In the genomic region with DNA sequence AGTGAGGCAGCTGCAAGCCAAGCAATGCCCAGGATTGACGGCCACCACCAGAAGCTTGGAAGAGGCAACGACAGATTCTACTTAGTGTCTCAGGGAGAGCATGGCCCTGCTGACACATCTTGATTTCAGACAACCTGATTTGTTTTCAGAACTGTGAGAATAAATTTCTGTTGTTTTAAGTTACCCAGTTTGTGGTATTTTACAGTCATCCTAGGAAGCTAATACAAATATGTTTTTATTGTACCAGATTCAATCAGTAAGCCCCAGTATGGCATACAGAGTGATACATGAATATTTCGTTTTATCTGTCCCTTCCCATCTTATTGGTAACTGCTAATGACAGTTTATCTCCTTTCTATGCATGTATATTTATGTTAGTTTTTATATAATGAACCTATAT, we compare ENCODE assay signal across 22 cellular contexts.
DNase-seq lines count a peak whose midpoint lies in the region; ATAC-seq and TF ChIP-seq lines count a peak whose summit lies in the region.
"Had no signal": no experiment of that assay in that cellular context is flagged by ENCODE, and none has a peak within 500 bp of the region (broad histone marks: within the 10 kb centered on the region; RNA-seq: fewer than 3 reads in every experiment).

No MANE protein-coding gene starts in this region.

- peaks cover 27% of the 10 kb centered on the region; the same call in 1 of the 2 replicates for H4K20me1 ChIP-seq in Karpas-422 (ENCODE audit: insufficient read depth, low read depth, low read length)

- peak in 1 of 2 donors; percentile 19 for ATAC-seq in activated naive CD4-positive, alpha-beta T cell treated with anti-CD3 and anti-CD28 coated beads, Interleukin-2, amount 50 U/mL, for 72 hours
- no peak for ATAC-seq in left lung
- ATAC-seq: left colon; stimulated activated naive CD8-positive, alpha-beta T cell treated with anti-CD3 and anti-CD28 coated beads, Interleukin-15, amount 100 ng/mL, for 72 hours had no signal

- CTCF ChIA-PET in activated naive CD4-positive, alpha-beta T cell treated with anti-CD3 and anti-CD28 coated beads for 36 hours (lab: Charles Lee): interaction anchor here (0.8 kb wide), 1 partner anchor 62 kb away, joined by 3 read pairs; a partner anchor contains a TSS

- peaks cover 99% of the 10 kb centered on the region for H3K79me2 ChIP-seq in Karpas-422 (ENCODE audit: low read length)

- H3K27ac ChIP-seq in Karpas-422 (ENCODE audit: low read length): 0 out of 2 replicates have a peak overlapping the region, but pooled peaks have one; percentile 24
- peak overlapping the region; percentile 18 to 29 for H3K27ac ChIP-seq in left lung
- H3K27ac ChIP-seq in spleen: peak overlapping the region in 6 of 8 donors; percentile 84 to 91 (median 88)
- H3K27ac ChIP-seq: PC-9, SK-N-MC had no signal

- H2AFZ ChIP-seq in Karpas-422 (ENCODE audit: low read length): no peak overlapping the region
- H2AFZ ChIP-seq: PC-9 had no signal

- H3K36me3 ChIP-seq in Karpas-422 (ENCODE audit: insufficient read depth, low read length) (peaks cover 73% of the 10 kb centered on the region), left lung (no peaks in the 10 kb centered on the region), spleen (no peaks in the 10 kb centered on the region)

- H3K4me2 ChIP-seq in Karpas-422 (ENCODE audit: low read depth, low read length, poor library complexity, severe bottlenecking): no peak overlapping the region
- H3K4me2 ChIP-seq: PC-9 had no signal

- no peaks in the 10 kb centered on the region for H3K27me3 ChIP-seq in Karpas-422 (ENCODE audit: low read length)
- H3K27me3 ChIP-seq in left lung: no peaks in the 10 kb centered on the region
- no peaks in the 10 kb centered on the region for H3K27me3 ChIP-seq in spleen (replicated peaks in 1 of 7)

- H3K4me1 ChIP-seq in Karpas-422 (ENCODE audit: low read length) (peaks cover 69% of the 10 kb centered on the region), left lung (peaks cover 15 to 35% of the 10 kb centered on the region in 2 donors), spleen (peaks cover 37 to 65% (median 55%) of the 10 kb centered on the region in 6 donors)

- peaks cover 0 to 8% of the 10 kb centered on the region in 2 donors for H3K36me3 Mint-ChIP-seq in activated naive CD4-positive, alpha-beta T cell treated with anti-CD3 and anti-CD28 coated beads, Interleukin-2, amount 50 U/mL, for 72 hours
- no peaks in the 10 kb centered on the region for H3K36me3 Mint-ChIP-seq in activated naive CD4-positive, alpha-beta T cell treated with anti-CD3 and anti-CD28 coated beads for 36 hours (ENCODE audit: low read depth)

- TF ChIP-seq CTCF in left lung (IDR thresholded peaks at IDR 0.05) (no peak), spleen (IDR thresholded peaks at IDR 0.05 in 8 of 11, conservative IDR thresholded peaks at IDR 0.05 in 3 of 11) (no peak)

- intact Hi-C loops in activated naive CD4-positive, alpha-beta T cell treated with anti-CD3 and anti-CD28 coated beads for 36 hours (cut with micrococcal nuclease): loop anchor here (5.0 kb wide), 2 partner anchors 192 to 273 kb away; a partner anchor contains a TSS
- intact Hi-C loops in left lung (cut with DNase I) (no loop called here), spleen (cut with DNase I; ENCODE audit: low total_unique reads) (no loop called here)

- H3K9me2 ChIP-seq in Karpas-422 (replicated peaks; ENCODE audit: insufficient read depth, low read length): no peaks in the 10 kb centered on the region

- H3K27ac Mint-ChIP-seq in activated naive CD4-positive, alpha-beta T cell treated with anti-CD3 and anti-CD28 coated beads, Interleukin-2, amount 50 U/mL, for 72 hours: peak overlapping the region; percentile 1 to 97
- H3K27ac Mint-ChIP-seq in activated naive CD4-positive, alpha-beta T cell treated with anti-CD3 and anti-CD28 coated beads for 36 hours: no peak overlapping the region
- H3K27ac Mint-ChIP-seq: endodermal cell, H9, progenitor cell of endocrine pancreas had no signal

- H3K4me1 Mint-ChIP-seq in activated naive CD4-positive, alpha-beta T cell treated with anti-CD3 and anti-CD28 coated beads for 36 hours (ENCODE audit: low read depth): peaks cover 48% of the 10 kb centered on the region

- no peaks in the 10 kb centered on the region for H3K27me3 Mint-ChIP-seq in activated naive CD4-positive, alpha-beta T cell treated with anti-CD3 and anti-CD28 coated beads for 36 hours (ENCODE audit: low read depth)
- H3K27me3 Mint-ChIP-seq: progenitor cell of endocrine pancreas; stimulated activated naive CD8-positive, alpha-beta T cell treated with anti-CD3 and anti-CD28 coated beads, Interleukin-15, amount 100 ng/mL, for 72 hours had no signal

- no peak overlapping the region for H3K4me3 Mint-ChIP-seq in activated naive CD4-positive, alpha-beta T cell treated with anti-CD3 and anti-CD28 coated beads for 36 hours
- H3K4me3 Mint-ChIP-seq: endodermal cell, H9 had no signal

- H3K9me3 ChIP-seq in Karpas-422 (ENCODE audit: low read length): no peaks in the 10 kb centered on the region
- H3K9me3 ChIP-seq in left lung: no peaks in the 10 kb centered on the region
- no peaks in the 10 kb centered on the region for H3K9me3 ChIP-seq in spleen

- H3K4me3 ChIP-seq in Karpas-422 (ENCODE audit: low read length): no peak overlapping the region
- no peak overlapping the region for H3K4me3 ChIP-seq in left lung
- H3K4me3 ChIP-seq in spleen: no peak overlapping the region
- H3K4me3 ChIP-seq: PC-9, SK-N-MC had no signal

- TF ChIP-seq POLR2A in spleen (IDR thresholded peaks at IDR 0.05): no peak

- no peaks in the 10 kb centered on the region for H3K9me3 Mint-ChIP-seq in activated naive CD4-positive, alpha-beta T cell treated with anti-CD3 and anti-CD28 coated beads, Interleukin-2, amount 50 U/mL, for 72 hours
- peaks cover 3% of the 10 kb centered on the region for H3K9me3 Mint-ChIP-seq in activated naive CD4-positive, alpha-beta T cell treated with anti-CD3 and anti-CD28 coated beads for 36 hours

- no peak for DNase-seq in activated naive CD4-positive, alpha-beta T cell treated with anti-CD3 and anti-CD28 coated beads, Interleukin-2, amount 50 U/mL, for 72 hours (ENCODE audit: low spot score in 2 of 2)
- DNase-seq in activated naive CD4-positive, alpha-beta T cell treated with anti-CD3 and anti-CD28 coated beads for 36 hours: no peak
- DNase-seq in Karpas-422 (no peak), left lung (no peak), spleen (no peak), kidney tubule cell (ENCODE audit: low spot score) (no peak), NCI-H510A treated with DMSO at 0.1 percent for 48 hours (lab: John Stamatoyannopoulos, UW) (no peak)
- no peak for DNase-seq in activated effector memory CD4-positive, alpha-beta T cell treated with anti-CD3 and anti-CD28 coated beads, Interleukin-2, amount 50 U/mL, for 16 hours
- DNase-seq: ACHN; activated CD4-positive, alpha-beta T cell treated with anti-CD3 and anti-CD28 coated beads, Interleukin-2, amount 50 U/mL, for 48 hours; amygdala; cerebellar nuclear complex; endodermal cell; H9; KBM-7; left colon; NCI-H1092; PC-9; stimulated activated CD4-positive, alpha-beta T cell treated with anti-CD3 and anti-CD28 coated beads, Interleukin-15, amount 100 ng/mL, for 24 hours; stimulated activated naive CD8-positive, alpha-beta T cell treated with anti-CD3 and anti-CD28 coated beads, Interleukin-15, amount 100 ng/mL, for 72 hours had no signal

- WGBS in spleen, 5 donors: 81 to 96% (median 92%) methylated on average over 3 of the region's 3 CpGs

- no peak overlapping the region for H3K9ac ChIP-seq in Karpas-422 (ENCODE audit: low read length)

Comparison
In these comparisons a context has a peak if more than half of its experiments do, and no peak if none do; other contexts are left out.
1. H3K27ac ChIP-seq: peak in every context shown above with its lines; median percentile 88 in spleen; 24 in Karpas-422; 24 in left lung.